ENCODE assay signal across 24 cellular contexts in genomic region chr3:195084746-195085145, GRCh38.
"Had no signal": no experiment of that assay in that cellular context is flagged by ENCODE, and none has a peak within 500 bp of the region (broad histone marks: within the 10 kb centered on the region; RNA-seq: fewer than 3 reads in every experiment).

No MANE protein-coding gene starts in this region.

- H3K9me3 Mint-ChIP-seq: endodermal cell; naive B cell; stimulated activated effector memory CD8-positive, alpha-beta T cell treated with anti-CD3 and anti-CD28 coated beads, Interleukin-12 subunit alpha, Interleukin-12 subunit beta, amount 100 ng/mL, for 72 hours; stimulated activated naive CD8-positive, alpha-beta T cell treated with anti-CD3 and anti-CD28 coated beads, Interleukin-15, Interleukin-2, amounts not matched to agents 100 ng/mL and 50 ng/mL, for 24 hours had no signal

- ATAC-seq: heart left ventricle, left lung, right cardiac atrium, upper lobe of right lung had no signal

- H3K36me3 Mint-ChIP-seq: naive B cell; stimulated activated effector memory CD8-positive, alpha-beta T cell treated with anti-CD3 and anti-CD28 coated beads, Interleukin-12 subunit alpha, Interleukin-12 subunit beta, amount 100 ng/mL, for 72 hours had no signal

- H3K4me1 ChIP-seq: colonic mucosa, testis had no signal

- H3K27me3 Mint-ChIP-seq: naive B cell; progenitor cell of endocrine pancreas; stimulated activated naive CD8-positive, alpha-beta T cell treated with anti-CD3 and anti-CD28 coated beads, Interleukin-15, Interleukin-2, amounts not matched to agents 100 ng/mL and 50 ng/mL, for 24 hours had no signal

- H3K4me3 ChIP-seq: colonic mucosa, heart left ventricle, left lung, ovary, smooth muscle cell, testis, tibial nerve, upper lobe of right lung, vagina had no signal

- H3K9me3 ChIP-seq: colonic mucosa, heart left ventricle, left lung, neutrophil, ovary, testis, tibial nerve, upper lobe of right lung, vagina had no signal

- DNase-seq: cerebellar nuclear complex; colonic mucosa; effector CD4-positive, alpha-beta T cell; endodermal cell; erythroblast; foreskin melanocyte; hypothalamus; mesendoderm; naive B cell; ovary; stimulated activated CD4-positive, alpha-beta T cell treated with anti-CD3 and anti-CD28 coated beads, Interleukin-4, amount 100 ng/mL, for 1 hour; stimulated activated CD8-positive, alpha-beta memory T cell treated with anti-CD3 and anti-CD28 coated beads, Interleukin-4, amount 100 ng/mL, for 48 hours; testis had no signal

- H3K4me3 Mint-ChIP-seq: endodermal cell; naive B cell; stimulated activated effector memory CD8-positive, alpha-beta T cell treated with anti-CD3 and anti-CD28 coated beads, Interleukin-12 subunit alpha, Interleukin-12 subunit beta, amount 100 ng/mL, for 72 hours; stimulated activated naive CD8-positive, alpha-beta T cell treated with anti-CD3 and anti-CD28 coated beads, Interleukin-15, Interleukin-2, amounts not matched to agents 100 ng/mL and 50 ng/mL, for 24 hours had no signal

- H3K27ac Mint-ChIP-seq: stimulated activated effector memory CD8-positive, alpha-beta T cell treated with anti-CD3 and anti-CD28 coated beads, Interleukin-12 subunit alpha, Interleukin-12 subunit beta, amount 100 ng/mL, for 72 hours; stimulated activated naive CD8-positive, alpha-beta T cell treated with anti-CD3 and anti-CD28 coated beads, Interleukin-15, Interleukin-2, amounts not matched to agents 100 ng/mL and 50 ng/mL, for 24 hours had no signal

- H3K36me3 ChIP-seq: colonic mucosa, heart left ventricle, left lung, neutrophil, ovary, tibial nerve, upper lobe of right lung, vagina had no signal

- H3K27me3 ChIP-seq: colonic mucosa, heart left ventricle, left lung, neutrophil, ovary, testis, tibial nerve, upper lobe of right lung, vagina had no signal

- H3K27ac ChIP-seq: colonic mucosa, heart left ventricle, left lung, neutrophil, ovary, testis, tibial nerve, upper lobe of right lung, vagina had no signal
